In genomic region chr1:111127923-111128643, GRCh38 we compare ENCODE assay signal across 1 cellular context.
TF ChIP-seq lines count a peak whose summit lies in the region.

No MANE protein-coding gene starts in this region.

TF ChIP-seq in GM12878, 131 proteins besides CTCF, POLR2A, EP300 and RAD21 (continues in another document):
- TF ChIP-seq, protein P1, sequence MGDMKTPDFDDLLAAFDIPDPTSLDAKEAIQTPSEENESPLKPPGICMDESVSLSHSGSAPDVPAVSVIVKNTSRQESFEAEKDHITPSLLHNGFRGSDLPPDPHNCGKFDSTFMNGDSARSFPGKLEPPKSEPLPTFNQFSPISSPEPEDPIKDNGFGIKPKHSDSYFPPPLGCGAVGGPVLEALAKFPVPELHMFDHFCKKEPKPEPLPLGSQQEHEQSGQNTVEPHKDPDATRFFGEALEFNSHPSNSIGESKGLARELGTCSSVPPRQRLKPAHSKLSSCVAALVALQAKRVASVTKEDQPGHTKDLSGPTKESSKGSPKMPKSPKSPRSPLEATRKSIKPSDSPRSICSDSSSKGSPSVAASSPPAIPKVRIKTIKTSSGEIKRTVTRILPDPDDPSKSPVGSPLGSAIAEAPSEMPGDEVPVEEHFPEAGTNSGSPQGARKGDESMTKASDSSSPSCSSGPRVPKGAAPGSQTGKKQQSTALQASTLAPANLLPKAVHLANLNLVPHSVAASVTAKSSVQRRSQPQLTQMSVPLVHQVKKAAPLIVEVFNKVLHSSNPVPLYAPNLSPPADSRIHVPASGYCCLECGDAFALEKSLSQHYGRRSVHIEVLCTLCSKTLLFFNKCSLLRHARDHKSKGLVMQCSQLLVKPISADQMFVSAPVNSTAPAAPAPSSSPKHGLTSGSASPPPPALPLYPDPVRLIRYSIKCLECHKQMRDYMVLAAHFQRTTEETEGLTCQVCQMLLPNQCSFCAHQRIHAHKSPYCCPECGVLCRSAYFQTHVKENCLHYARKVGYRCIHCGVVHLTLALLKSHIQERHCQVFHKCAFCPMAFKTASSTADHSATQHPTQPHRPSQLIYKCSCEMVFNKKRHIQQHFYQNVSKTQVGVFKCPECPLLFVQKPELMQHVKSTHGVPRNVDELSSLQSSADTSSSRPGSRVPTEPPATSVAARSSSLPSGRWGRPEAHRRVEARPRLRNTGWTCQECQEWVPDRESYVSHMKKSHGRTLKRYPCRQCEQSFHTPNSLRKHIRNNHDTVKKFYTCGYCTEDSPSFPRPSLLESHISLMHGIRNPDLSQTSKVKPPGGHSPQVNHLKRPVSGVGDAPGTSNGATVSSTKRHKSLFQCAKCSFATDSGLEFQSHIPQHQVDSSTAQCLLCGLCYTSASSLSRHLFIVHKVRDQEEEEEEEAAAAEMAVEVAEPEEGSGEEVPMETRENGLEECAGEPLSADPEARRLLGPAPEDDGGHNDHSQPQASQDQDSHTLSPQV (IDR thresholded peaks at IDR 0.05) = peak; percentile 40; the same call in 1 of the 2 replicates
- TF ChIP-seq, protein P2, sequence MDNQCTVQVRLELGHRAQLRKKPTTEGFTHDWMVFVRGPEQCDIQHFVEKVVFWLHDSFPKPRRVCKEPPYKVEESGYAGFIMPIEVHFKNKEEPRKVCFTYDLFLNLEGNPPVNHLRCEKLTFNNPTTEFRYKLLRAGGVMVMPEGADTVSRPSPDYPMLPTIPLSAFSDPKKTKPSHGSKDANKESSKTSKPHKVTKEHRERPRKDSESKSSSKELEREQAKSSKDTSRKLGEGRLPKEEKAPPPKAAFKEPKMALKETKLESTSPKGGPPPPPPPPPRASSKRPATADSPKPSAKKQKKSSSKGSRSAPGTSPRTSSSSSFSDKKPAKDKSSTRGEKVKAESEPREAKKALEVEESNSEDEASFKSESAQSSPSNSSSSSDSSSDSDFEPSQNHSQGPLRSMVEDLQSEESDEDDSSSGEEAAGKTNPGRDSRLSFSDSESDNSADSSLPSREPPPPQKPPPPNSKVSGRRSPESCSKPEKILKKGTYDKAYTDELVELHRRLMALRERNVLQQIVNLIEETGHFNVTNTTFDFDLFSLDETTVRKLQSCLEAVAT (IDR thresholded peaks at IDR 0.05) = 0 out of 2 replicates have a peak, but pooled peaks have one; percentile 73
- TF ChIP-seq HDAC2 (IDR thresholded peaks at IDR 0.05) (no peak), JUND (IDR thresholded peaks at IDR 0.05; ENCODE audit: low read depth, low read length) (no peak), IRF4 (IDR thresholded peaks at IDR 0.05; ENCODE audit: low read depth, low read length) (peak; percentile 75), RB1 (IDR thresholded peaks at IDR 0.05; ENCODE audit: borderline replicate concordance) (0 out of 2 replicates have a peak, but pooled peaks have one; percentile 19), NFIC (IDR thresholded peaks at IDR 0.05; ENCODE audit: low read depth, low read length) (peak; percentile 89), RUNX3 (IDR thresholded peaks at IDR 0.05; ENCODE audit: low read length) (peak; percentile 70), ZBED1 (IDR thresholded peaks at IDR 0.05; ENCODE audit: borderline replicate concordance) (peak; percentile 33; the same call in 1 of the 2 replicates), IKZF2 (IDR thresholded peaks at IDR 0.05) (peak; percentile 75 to 80; a peak in 3 of 4 replicates), MTA3 (IDR thresholded peaks at IDR 0.05; ENCODE audit: borderline replicate concordance, low read length) (peak; percentile 30; the same call in 1 of the 2 replicates), CEBPB (IDR thresholded peaks at IDR 0.05; ENCODE audit: borderline replicate concordance in 1 of 2, low read depth in 2 of 2, low read length in 2 of 2) (peak in 1 of 2 experiments; percentile 64; a peak in 1 of 4 replicates), POLR2AphosphoS2 (IDR thresholded peaks at IDR 0.05; ENCODE audit: low read depth, low read length) (no peak), HCFC1 (IDR thresholded peaks at IDR 0.05; ENCODE audit: low read length) (no peak), MYC (IDR thresholded peaks at IDR 0.05; ENCODE audit: insufficient read depth, insufficient read length, insufficient replicate concordance, low read length, severe bottlenecking) (no peak), CREB1 (IDR thresholded peaks at IDR 0.05; ENCODE audit: low read depth) (no peak), IKZF1 (conservative IDR thresholded peaks at IDR 0.05) (peak; percentile 66), FOXM1 (IDR thresholded peaks at IDR 0.05; ENCODE audit: low read depth, low read length) (peak; percentile 57; the same call in 1 of the 2 replicates), REST (IDR thresholded peaks at IDR 0.05; ENCODE audit: low read depth, low read length) (no peak), RFX5 (IDR thresholded peaks at IDR 0.05; ENCODE audit: low read depth, low read length) (no peak), BRCA1 (IDR thresholded peaks at IDR 0.05; ENCODE audit: low read depth, low read length) (no peak), ZNF687 (IDR thresholded peaks at IDR 0.05) (0 out of 2 replicates have a peak, but pooled peaks have one; percentile 30), ZNF217 (IDR thresholded peaks at IDR 0.05) (peak; percentile 59; the same call in 1 of the 2 replicates), LARP7 (IDR thresholded peaks at IDR 0.05) (no peak), ETV6 (conservative IDR thresholded peaks at IDR 0.05 in 1 of 2, IDR thresholded peaks at IDR 0.05 in 1 of 2; ENCODE audit: borderline replicate concordance in 1 of 2, low read depth in 1 of 2) (peak in 1 of 2 experiments; percentile 82; a peak in 2 of 4 replicates), SPI1 (IDR thresholded peaks at IDR 0.05; ENCODE audit: borderline replicate concordance, insufficient read depth, low read depth, low read length) (peak; percentile 98), YY1 (IDR thresholded peaks at IDR 0.05; ENCODE audit: low read depth, low read length) (peak; percentile 80), BHLHE40 (IDR thresholded peaks at IDR 0.05; ENCODE audit: borderline replicate concordance in 1 of 2, low read depth in 2 of 2, low read length in 1 of 2) (peak; percentile 78 to 81), GATAD2B (conservative IDR thresholded peaks at IDR 0.05; ENCODE audit: low read depth) (0 out of 2 replicates have a peak, but pooled peaks have one; percentile 59), ATF7 (IDR thresholded peaks at IDR 0.05; ENCODE audit: low read depth) (peak; percentile 68; the same call in 1 of the 2 replicates), BCL11A (IDR thresholded peaks at IDR 0.05; ENCODE audit: low read depth, low read length) (peak; percentile 55), DPF2 (IDR thresholded peaks at IDR 0.05) (peak; percentile 74; the same call in 1 of the 2 replicates)
- TF ChIP-seq, protein P3, sequence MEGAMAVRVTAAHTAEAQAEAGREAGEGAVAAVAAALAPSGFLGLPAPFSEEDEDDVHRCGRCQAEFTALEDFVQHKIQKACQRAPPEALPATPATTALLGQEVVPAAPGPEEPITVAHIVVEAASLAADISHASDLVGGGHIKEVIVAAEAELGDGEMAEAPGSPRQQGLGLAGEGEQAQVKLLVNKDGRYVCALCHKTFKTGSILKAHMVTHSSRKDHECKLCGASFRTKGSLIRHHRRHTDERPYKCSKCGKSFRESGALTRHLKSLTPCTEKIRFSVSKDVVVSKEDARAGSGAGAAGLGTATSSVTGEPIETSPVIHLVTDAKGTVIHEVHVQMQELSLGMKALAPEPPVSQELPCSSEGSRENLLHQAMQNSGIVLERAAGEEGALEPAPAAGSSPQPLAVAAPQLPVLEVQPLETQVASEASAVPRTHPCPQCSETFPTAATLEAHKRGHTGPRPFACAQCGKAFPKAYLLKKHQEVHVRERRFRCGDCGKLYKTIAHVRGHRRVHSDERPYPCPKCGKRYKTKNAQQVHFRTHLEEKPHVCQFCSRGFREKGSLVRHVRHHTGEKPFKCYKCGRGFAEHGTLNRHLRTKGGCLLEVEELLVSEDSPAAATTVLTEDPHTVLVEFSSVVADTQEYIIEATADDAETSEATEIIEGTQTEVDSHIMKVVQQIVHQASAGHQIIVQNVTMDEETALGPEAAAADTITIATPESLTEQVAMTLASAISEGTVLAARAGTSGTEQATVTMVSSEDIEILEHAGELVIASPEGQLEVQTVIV (IDR thresholded peaks at IDR 0.05; ENCODE audit: borderline replicate concordance, partially characterized antibody) = no peak
- TF ChIP-seq, protein P4, sequence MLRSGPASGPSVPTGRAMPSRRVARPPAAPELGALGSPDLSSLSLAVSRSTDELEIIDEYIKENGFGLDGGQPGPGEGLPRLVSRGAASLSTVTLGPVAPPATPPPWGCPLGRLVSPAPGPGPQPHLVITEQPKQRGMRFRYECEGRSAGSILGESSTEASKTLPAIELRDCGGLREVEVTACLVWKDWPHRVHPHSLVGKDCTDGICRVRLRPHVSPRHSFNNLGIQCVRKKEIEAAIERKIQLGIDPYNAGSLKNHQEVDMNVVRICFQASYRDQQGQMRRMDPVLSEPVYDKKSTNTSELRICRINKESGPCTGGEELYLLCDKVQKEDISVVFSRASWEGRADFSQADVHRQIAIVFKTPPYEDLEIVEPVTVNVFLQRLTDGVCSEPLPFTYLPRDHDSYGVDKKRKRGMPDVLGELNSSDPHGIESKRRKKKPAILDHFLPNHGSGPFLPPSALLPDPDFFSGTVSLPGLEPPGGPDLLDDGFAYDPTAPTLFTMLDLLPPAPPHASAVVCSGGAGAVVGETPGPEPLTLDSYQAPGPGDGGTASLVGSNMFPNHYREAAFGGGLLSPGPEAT (IDR thresholded peaks at IDR 0.05; ENCODE audit: low read depth) = peak; percentile 90
- TF ChIP-seq, protein P5, sequence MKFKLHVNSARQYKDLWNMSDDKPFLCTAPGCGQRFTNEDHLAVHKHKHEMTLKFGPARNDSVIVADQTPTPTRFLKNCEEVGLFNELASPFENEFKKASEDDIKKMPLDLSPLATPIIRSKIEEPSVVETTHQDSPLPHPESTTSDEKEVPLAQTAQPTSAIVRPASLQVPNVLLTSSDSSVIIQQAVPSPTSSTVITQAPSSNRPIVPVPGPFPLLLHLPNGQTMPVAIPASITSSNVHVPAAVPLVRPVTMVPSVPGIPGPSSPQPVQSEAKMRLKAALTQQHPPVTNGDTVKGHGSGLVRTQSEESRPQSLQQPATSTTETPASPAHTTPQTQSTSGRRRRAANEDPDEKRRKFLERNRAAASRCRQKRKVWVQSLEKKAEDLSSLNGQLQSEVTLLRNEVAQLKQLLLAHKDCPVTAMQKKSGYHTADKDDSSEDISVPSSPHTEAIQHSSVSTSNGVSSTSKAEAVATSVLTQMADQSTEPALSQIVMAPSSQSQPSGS (IDR thresholded peaks at IDR 0.05; ENCODE audit: low read length) = peak; percentile 77
- TF ChIP-seq, protein P6, sequence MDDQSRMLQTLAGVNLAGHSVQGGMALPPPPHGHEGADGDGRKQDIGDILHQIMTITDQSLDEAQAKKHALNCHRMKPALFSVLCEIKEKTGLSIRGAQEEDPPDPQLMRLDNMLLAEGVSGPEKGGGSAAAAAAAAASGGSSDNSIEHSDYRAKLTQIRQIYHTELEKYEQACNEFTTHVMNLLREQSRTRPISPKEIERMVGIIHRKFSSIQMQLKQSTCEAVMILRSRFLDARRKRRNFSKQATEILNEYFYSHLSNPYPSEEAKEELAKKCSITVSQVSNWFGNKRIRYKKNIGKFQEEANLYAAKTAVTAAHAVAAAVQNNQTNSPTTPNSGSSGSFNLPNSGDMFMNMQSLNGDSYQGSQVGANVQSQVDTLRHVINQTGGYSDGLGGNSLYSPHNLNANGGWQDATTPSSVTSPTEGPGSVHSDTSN (IDR thresholded peaks at IDR 0.05; ENCODE audit: insufficient replicate concordance, low read depth, low read length) = no peak
